Comparison of ENCODE assay signal across 2 cellular contexts in genomic region chr3:151850065-151850464, GRCh38. TPM values are rescaled to one million over a fixed set of nuclear protein-coding genes. Genes with fewer than 3 reads are reported as not detected.
"Had no signal": no experiment of that assay in that cellular context is flagged by ENCODE, and none has a peak within 500 bp of the region (broad histone marks: within the 10 kb centered on the region; RNA-seq: fewer than 3 reads in every experiment).

No MANE protein-coding gene starts in this region.

RNA-seq across cellular contexts. Expression of gene SUCNR1, which starts 23.4 kb away (rescaled TPM):
- total RNA-seq: LHCN-M2, MCF 10A had no signal

RNA-seq across cellular contexts. Expression of gene AADAC, which starts 36.1 kb away (rescaled TPM):
- total RNA-seq: LHCN-M2, MCF 10A had no signal
